In the genomic region with DNA sequence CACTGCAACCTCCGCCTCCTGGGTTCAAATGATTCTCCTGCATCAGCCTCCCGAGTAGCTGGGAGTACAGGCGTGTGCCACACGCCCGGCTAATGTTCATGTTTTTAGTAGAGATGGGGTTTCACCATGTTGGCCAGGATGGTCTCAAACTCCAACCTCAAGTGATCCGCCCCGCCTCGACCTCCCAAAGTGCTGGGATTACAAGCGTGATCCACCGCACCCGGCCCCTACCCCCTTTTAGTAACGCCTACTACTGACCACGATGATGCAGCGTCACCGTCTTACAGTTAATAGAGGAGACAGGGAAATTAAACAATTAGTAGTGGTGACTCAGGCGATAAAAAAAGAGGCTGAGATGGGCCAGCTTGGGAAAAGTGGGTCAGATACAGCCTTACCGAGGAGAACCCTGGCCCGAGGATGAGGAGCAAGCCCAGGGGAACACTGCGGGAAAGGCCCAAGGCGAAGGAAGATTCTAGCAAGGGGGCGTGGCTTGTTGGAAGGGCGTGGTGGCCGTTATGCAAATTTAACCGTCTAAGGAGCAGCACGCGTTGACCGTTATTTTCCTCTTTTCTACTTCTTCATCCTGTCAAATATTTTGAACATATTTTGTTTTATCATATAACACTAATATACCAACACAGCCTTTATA, we compare ENCODE assay signal across 1 cellular context.
TF ChIP-seq lines count a peak whose summit lies in the region.

No MANE protein-coding gene starts in this region.

TF ChIP-seq in HCT116, 20 proteins besides CTCF, POLR2A, EP300 and RAD21:
- TF ChIP-seq POLR2AphosphoS5 (IDR thresholded peaks at IDR 0.05; ENCODE audit: low read depth, low read length): no peak
- no peak for TF ChIP-seq ZFX (IDR thresholded peaks at IDR 0.05)
- no peak for TF ChIP-seq CEBPB (IDR thresholded peaks at IDR 0.05; ENCODE audit: low read depth)
- no peak for TF ChIP-seq EZH2phosphoT487 (IDR thresholded peaks at IDR 0.05; ENCODE audit: borderline replicate concordance)
- TF ChIP-seq, protein P1, sequence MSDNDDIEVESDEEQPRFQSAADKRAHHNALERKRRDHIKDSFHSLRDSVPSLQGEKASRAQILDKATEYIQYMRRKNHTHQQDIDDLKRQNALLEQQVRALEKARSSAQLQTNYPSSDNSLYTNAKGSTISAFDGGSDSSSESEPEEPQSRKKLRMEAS (IDR thresholded peaks at IDR 0.05): no peak
- no peak for TF ChIP-seq SIN3A (IDR thresholded peaks at IDR 0.05; ENCODE audit: low read depth)
- no peak for TF ChIP-seq SP1 (IDR thresholded peaks at IDR 0.05; ENCODE audit: low read depth)
- TF ChIP-seq, protein P2, sequence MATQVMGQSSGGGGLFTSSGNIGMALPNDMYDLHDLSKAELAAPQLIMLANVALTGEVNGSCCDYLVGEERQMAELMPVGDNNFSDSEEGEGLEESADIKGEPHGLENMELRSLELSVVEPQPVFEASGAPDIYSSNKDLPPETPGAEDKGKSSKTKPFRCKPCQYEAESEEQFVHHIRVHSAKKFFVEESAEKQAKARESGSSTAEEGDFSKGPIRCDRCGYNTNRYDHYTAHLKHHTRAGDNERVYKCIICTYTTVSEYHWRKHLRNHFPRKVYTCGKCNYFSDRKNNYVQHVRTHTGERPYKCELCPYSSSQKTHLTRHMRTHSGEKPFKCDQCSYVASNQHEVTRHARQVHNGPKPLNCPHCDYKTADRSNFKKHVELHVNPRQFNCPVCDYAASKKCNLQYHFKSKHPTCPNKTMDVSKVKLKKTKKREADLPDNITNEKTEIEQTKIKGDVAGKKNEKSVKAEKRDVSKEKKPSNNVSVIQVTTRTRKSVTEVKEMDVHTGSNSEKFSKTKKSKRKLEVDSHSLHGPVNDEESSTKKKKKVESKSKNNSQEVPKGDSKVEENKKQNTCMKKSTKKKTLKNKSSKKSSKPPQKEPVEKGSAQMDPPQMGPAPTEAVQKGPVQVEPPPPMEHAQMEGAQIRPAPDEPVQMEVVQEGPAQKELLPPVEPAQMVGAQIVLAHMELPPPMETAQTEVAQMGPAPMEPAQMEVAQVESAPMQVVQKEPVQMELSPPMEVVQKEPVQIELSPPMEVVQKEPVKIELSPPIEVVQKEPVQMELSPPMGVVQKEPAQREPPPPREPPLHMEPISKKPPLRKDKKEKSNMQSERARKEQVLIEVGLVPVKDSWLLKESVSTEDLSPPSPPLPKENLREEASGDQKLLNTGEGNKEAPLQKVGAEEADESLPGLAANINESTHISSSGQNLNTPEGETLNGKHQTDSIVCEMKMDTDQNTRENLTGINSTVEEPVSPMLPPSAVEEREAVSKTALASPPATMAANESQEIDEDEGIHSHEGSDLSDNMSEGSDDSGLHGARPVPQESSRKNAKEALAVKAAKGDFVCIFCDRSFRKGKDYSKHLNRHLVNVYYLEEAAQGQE (IDR thresholded peaks at IDR 0.05; ENCODE audit: low read depth): no peak
- TF ChIP-seq, protein P3, sequence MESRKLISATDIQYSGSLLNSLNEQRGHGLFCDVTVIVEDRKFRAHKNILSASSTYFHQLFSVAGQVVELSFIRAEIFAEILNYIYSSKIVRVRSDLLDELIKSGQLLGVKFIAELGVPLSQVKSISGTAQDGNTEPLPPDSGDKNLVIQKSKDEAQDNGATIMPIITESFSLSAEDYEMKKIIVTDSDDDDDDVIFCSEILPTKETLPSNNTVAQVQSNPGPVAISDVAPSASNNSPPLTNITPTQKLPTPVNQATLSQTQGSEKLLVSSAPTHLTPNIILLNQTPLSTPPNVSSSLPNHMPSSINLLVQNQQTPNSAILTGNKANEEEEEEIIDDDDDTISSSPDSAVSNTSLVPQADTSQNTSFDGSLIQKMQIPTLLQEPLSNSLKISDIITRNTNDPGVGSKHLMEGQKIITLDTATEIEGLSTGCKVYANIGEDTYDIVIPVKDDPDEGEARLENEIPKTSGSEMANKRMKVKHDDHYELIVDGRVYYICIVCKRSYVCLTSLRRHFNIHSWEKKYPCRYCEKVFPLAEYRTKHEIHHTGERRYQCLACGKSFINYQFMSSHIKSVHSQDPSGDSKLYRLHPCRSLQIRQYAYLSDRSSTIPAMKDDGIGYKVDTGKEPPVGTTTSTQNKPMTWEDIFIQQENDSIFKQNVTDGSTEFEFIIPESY (IDR thresholded peaks at IDR 0.05; ENCODE audit: extremely low read depth, insufficient replicate concordance, low read length): no peak
TF ChIP-seq in HCT116: peak in this region for 0.
